Comparison of ENCODE assay signal across 19 cellular contexts in the genomic region with DNA sequence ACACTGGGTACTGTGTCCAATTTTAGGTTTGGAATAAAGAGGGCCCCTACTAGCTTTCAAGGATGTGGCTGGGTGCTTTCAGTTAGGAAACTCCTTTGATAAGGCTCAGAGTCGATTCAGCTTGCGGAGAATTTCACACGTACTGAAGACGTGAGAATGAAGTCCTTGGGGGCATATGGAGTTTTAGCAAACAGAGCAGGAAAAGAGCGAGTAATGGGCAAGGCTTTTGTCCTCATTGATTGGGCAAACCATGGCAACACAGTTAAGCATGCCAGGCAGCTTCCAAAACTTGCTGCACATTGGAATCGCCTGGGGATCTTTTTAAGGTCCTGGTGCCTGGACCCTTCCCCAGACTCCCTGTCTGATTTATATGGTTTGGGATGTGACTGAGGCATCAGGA. TPM values are rescaled to one million over a fixed set of nuclear protein-coding genes. Genes with fewer than 3 reads are reported as not detected.
DNase-seq lines count a peak whose midpoint lies in the region; ATAC-seq, FAIRE-seq and TF ChIP-seq lines count a peak whose summit lies in the region.
"Had no signal": no experiment of that assay in that cellular context is flagged by ENCODE, and none has a peak within 500 bp of the region (broad histone marks: within the 10 kb centered on the region; RNA-seq: fewer than 3 reads in every experiment).

No MANE protein-coding gene starts in this region.

- DNase-seq in CD4-positive, CD25-positive, alpha-beta regulatory T cell, result no peak
- DNase-seq in T-cell (no peak), medulla oblongata (ENCODE audit: extremely low spot score) (peak; percentile 17), pancreas (peak in 2 of 6 donors; percentile 35 to 52), gastrocnemius medialis (no peak)
- DNase-seq in stimulated activated CD4-positive, alpha-beta T cell treated with anti-CD3 and anti-CD28 coated beads, Interleukin-2, amount 100 ng/mL, for 24 hours, result no peak
- DNase-seq: Calu3, DMS 273 treated with DMSO at 0.1 percent for 48 hours, HCEC 1CT, HFFc6 had no signal

- H3K27ac ChIP-seq in CD4-positive, CD25-positive, alpha-beta regulatory T cell (ENCODE audit: insufficient read depth, low read length, poor library complexity, severe bottlenecking), result no peak overlapping the region
- no peak overlapping the region for H3K27ac ChIP-seq in pancreas
- no peak overlapping the region for H3K27ac ChIP-seq in gastrocnemius medialis
- H3K27ac ChIP-seq: 22Rv1 had no signal

- H3K27ac Mint-ChIP-seq in CD4-positive, CD25-positive, alpha-beta regulatory T cell, result peak overlapping the region in 2 of 3 donors; percentile 72 to 82
- peak overlapping the region; percentile 97 to 98 for H3K27ac Mint-ChIP-seq in T-cell
- H3K27ac Mint-ChIP-seq: CD14-positive monocyte, HFFc6 had no signal

- intact Hi-C loops in pancreas (cut with DNase I), result no loop called here
- intact Hi-C loops in gastrocnemius medialis (cut with DNase I; ENCODE audit: low total_unique reads), result no loop called here

- H3K36me3 ChIP-seq in CD4-positive, CD25-positive, alpha-beta regulatory T cell (ENCODE audit: control insufficient read depth, insufficient read depth, low read length), result no peaks in the 10 kb centered on the region
- no peaks in the 10 kb centered on the region for H3K36me3 ChIP-seq in pancreas
- no peaks in the 10 kb centered on the region for H3K36me3 ChIP-seq in gastrocnemius medialis

- no peak overlapping the region for H3K4me3 Mint-ChIP-seq in CD4-positive, CD25-positive, alpha-beta regulatory T cell
- H3K4me3 Mint-ChIP-seq in T-cell, result no peak overlapping the region
- H3K4me3 Mint-ChIP-seq: CD14-positive monocyte, HFFc6 had no signal

- CTCF ChIA-PET in T-cell (lab: Charles Lee), result interaction anchor here in 1 of 2 donors (1.3 kb wide), 1 partner anchor 8 kb away, joined by 4 read pairs; no protein-coding TSS in a partner anchor

- peaks cover 12 to 65% (median 25%) of the 10 kb centered on the region in 4 donors for H3K4me1 Mint-ChIP-seq in CD4-positive, CD25-positive, alpha-beta regulatory T cell
- peaks cover 46 to 77% (median 69%) of the 10 kb centered on the region in 3 donors for H3K4me1 Mint-ChIP-seq in T-cell

- no peaks in the 10 kb centered on the region for H3K9me3 ChIP-seq in CD4-positive, CD25-positive, alpha-beta regulatory T cell (ENCODE audit: control insufficient read depth in 2 of 2, low read length in 2 of 2)
- H3K9me3 ChIP-seq in pancreas (no peaks in the 10 kb centered on the region), gastrocnemius medialis (no peaks in the 10 kb centered on the region)

- H3K4me1 ChIP-seq in CD4-positive, CD25-positive, alpha-beta regulatory T cell (ENCODE audit: control insufficient read depth, insufficient read depth, low read length, poor library complexity, severe bottlenecking), result peaks cover 27% of the 10 kb centered on the region
- H3K4me1 ChIP-seq in pancreas (no peaks in the 10 kb centered on the region), gastrocnemius medialis (no peaks in the 10 kb centered on the region)

- POLR2A ChIA-PET in T-cell (lab: Charles Lee), result interaction anchor here in 1 of 2 donors (1.1 kb wide), 1 partner anchor 41 kb away, joined by 3 read pairs; no protein-coding TSS in a partner anchor

- H3K4me3 ChIP-seq in CD4-positive, CD25-positive, alpha-beta regulatory T cell (ENCODE audit: low read depth, low read length), result no peak overlapping the region
- H3K4me3 ChIP-seq in pancreas (no peak overlapping the region), gastrocnemius medialis (no peak overlapping the region)

- no peak for FAIRE-seq in pancreas (lab: Jason Lieb, UNC)
- FAIRE-seq: G401.6, GM12891, GM19239, HepG2, HTR-8/SVneo had no signal

- 33 to 37% methylated on average over 6 of the region's 6 CpGs for WGBS in pancreas, 2 donors

- peaks cover 0 to 2% (median 0%) of the 10 kb centered on the region in 7 donors for H3K9me3 Mint-ChIP-seq in CD4-positive, CD25-positive, alpha-beta regulatory T cell
- no peaks in the 10 kb centered on the region for H3K9me3 Mint-ChIP-seq in T-cell

- no peak for ATAC-seq in CD4-positive, CD25-positive, alpha-beta regulatory T cell (ENCODE audit: low read depth in 2 of 2)
- no peak for ATAC-seq in T-cell (replicated peaks in 1 of 4)
- ATAC-seq in pancreas, result peak; percentile 48 to 88 (median 67)
- ATAC-seq in HG02642 (IDR thresholded peaks at IDR 0.05; ENCODE audit: poor library complexity, unreplicated experiment), result no peak
- ATAC-seq in gastrocnemius medialis, result no peak
- no peak for ATAC-seq in GM18517 (IDR thresholded peaks at IDR 0.05; ENCODE audit: unreplicated experiment)
- ATAC-seq: HepG2 had no signal

- H3K27me3 ChIP-seq in CD4-positive, CD25-positive, alpha-beta regulatory T cell (ENCODE audit: control insufficient read depth, insufficient read depth, low read length), result no peaks in the 10 kb centered on the region
- H3K27me3 ChIP-seq in pancreas (no peaks in the 10 kb centered on the region), gastrocnemius medialis (no peaks in the 10 kb centered on the region)

- H3K36me3 Mint-ChIP-seq in CD4-positive, CD25-positive, alpha-beta regulatory T cell, result no peaks in the 10 kb centered on the region
- H3K36me3 Mint-ChIP-seq in T-cell, result no peaks in the 10 kb centered on the region
- H3K36me3 Mint-ChIP-seq: CD14-positive monocyte had no signal

- in situ Hi-C loops in gastrocnemius medialis (cut with MboI; ENCODE audit: low sequenced_read_pairs in 4 of 4), result loop anchor here in 1 of 4 donors (25.0 kb wide), 1 partner anchor 287 kb away; no protein-coding TSS in a partner anchor

- no peaks in the 10 kb centered on the region for H3K27me3 Mint-ChIP-seq in CD4-positive, CD25-positive, alpha-beta regulatory T cell
- no peaks in the 10 kb centered on the region for H3K27me3 Mint-ChIP-seq in T-cell

- TF ChIP-seq POLR2A in gastrocnemius medialis (IDR thresholded peaks at IDR 0.05), result no peak

- TF ChIP-seq CTCF in pancreas (IDR thresholded peaks at IDR 0.05) (no peak), gastrocnemius medialis (IDR thresholded peaks at IDR 0.05 in 4 of 5, conservative IDR thresholded peaks at IDR 0.05 in 1 of 5) (no peak)

RNA-seq across cellular contexts. Expression of a gene that starts 29.2 kb away (rescaled TPM):
- total RNA-seq in CD4-positive, CD25-positive, alpha-beta regulatory T cell, result 0.67 TPM
- 1 to 10 TPM in 1 of 4 donors, under 1 TPM in 3; 0.38 to 2.4 (median 0.67) TPM for polyA plus RNA-seq in CD4-positive, CD25-positive, alpha-beta regulatory T cell
- total RNA-seq in T-cell (1 to 10 TPM; 2.9 to 6.2 (median 4.5) TPM), pancreas (1 to 10 TPM; 1.2 to 5.6 (median 2.3) TPM), gastrocnemius medialis (1 to 10 TPM in 1 of 4 donors, under 1 TPM in 3; 0.61 to 3.7 (median 0.78) TPM)
- 1 to 10 TPM in 1 of 2 donors, under 1 TPM in 1; 0.52 to 1.4 TPM for polyA plus RNA-seq in pancreas
- total RNA-seq: Calu3 had no signal
- polyA plus RNA-seq: CD14-positive monocyte had no signal

Comparison
In these comparisons a context has a peak if more than half of its experiments do, and no peak if none do; other contexts are left out.
1. ATAC-seq: peak in pancreas (4 of 4); none in CD4-positive, CD25-positive, alpha-beta regulatory T cell (0 of 2), T-cell (0 of 4), HG02642 (single experiment), gastrocnemius medialis (0 of 2) and GM18517 (single experiment).